In genomic region chr2:126413079-126413478, GRCh38 we compare ENCODE assay signal across 13 cellular contexts.
DNase-seq lines count a peak whose midpoint lies in the region; ATAC-seq and TF ChIP-seq lines count a peak whose summit lies in the region.
"Had no signal": no experiment of that assay in that cellular context is flagged by ENCODE, and none has a peak within 500 bp of the region (broad histone marks: within the 10 kb centered on the region; RNA-seq: fewer than 3 reads in every experiment).

No MANE protein-coding gene starts in this region.

- DNase-seq in MM.1S (peak; percentile 75), smooth muscle cell (lab: John Stamatoyannopoulos, UW; ENCODE audit: unreplicated experiment) (no peak), NCI-H128 (lab: John Stamatoyannopoulos, UW; ENCODE audit: unreplicated experiment) (no peak), COLO668 (lab: John Stamatoyannopoulos, UW; ENCODE audit: unreplicated experiment) (no peak)
- DNase-seq: adrenal gland, foreskin keratinocyte, naive B cell, testis had no signal

- peak overlapping the region; percentile 16; the same call in 1 of the 2 replicates for H3K4me2 ChIP-seq in BLaER1
- H3K4me2 ChIP-seq in MM.1S (ENCODE audit: low read depth, low read length), result peak overlapping the region; percentile 57
- no peak overlapping the region for H3K4me2 ChIP-seq in smooth muscle cell

- H2AFZ ChIP-seq in MM.1S (ENCODE audit: low read length) (no peak overlapping the region), smooth muscle cell (ENCODE audit: low read depth) (no peak overlapping the region)

- no peaks in the 10 kb centered on the region for H3K36me3 ChIP-seq in BLaER1
- H3K36me3 ChIP-seq in MM.1S (replicated peaks; ENCODE audit: insufficient read depth, low read length), result no peaks in the 10 kb centered on the region
- no peaks in the 10 kb centered on the region for H3K36me3 ChIP-seq in smooth muscle cell (ENCODE audit: low read depth)
- H3K36me3 ChIP-seq: adrenal gland, SJSA1 had no signal

- H3F3A ChIP-seq in MM.1S (ENCODE audit: insufficient read depth, low read length) (peaks cover 13% of the 10 kb centered on the region), smooth muscle cell (ENCODE audit: low read depth) (no peaks in the 10 kb centered on the region)

- H3K4me3 ChIP-seq in BLaER1 (no peak overlapping the region), MM.1S (ENCODE audit: low read length) (peak overlapping the region; percentile 7; the same call in 1 of the 2 replicates), smooth muscle cell (no peak overlapping the region)
- H3K4me3 ChIP-seq: adrenal gland, SJSA1, testis had no signal

- WGBS in smooth muscle cell (ENCODE audit: low lambda C conversion rate), result 81% methylated on average over 4 of the region's 4 CpGs

- H3K27ac ChIP-seq in BLaER1 (no peak overlapping the region), MM.1S (ENCODE audit: low read length) (no peak overlapping the region), smooth muscle cell (ENCODE audit: low read depth) (no peak overlapping the region)
- H3K27ac ChIP-seq: adrenal gland, foreskin keratinocyte, SJSA1, testis had no signal

- H3K27me3 ChIP-seq in BLaER1, result no peaks in the 10 kb centered on the region
- H3K27me3 ChIP-seq in MM.1S (replicated peaks; ENCODE audit: insufficient read depth, low read length), result no peaks in the 10 kb centered on the region
- no peaks in the 10 kb centered on the region for H3K27me3 ChIP-seq in smooth muscle cell (ENCODE audit: low read depth)
- H3K27me3 ChIP-seq: adrenal gland, foreskin keratinocyte, SJSA1, testis had no signal

- no peaks in the 10 kb centered on the region for H4K20me1 ChIP-seq in BLaER1
- H4K20me1 ChIP-seq in MM.1S (ENCODE audit: insufficient read depth, low read length), result no peaks in the 10 kb centered on the region
- H4K20me1 ChIP-seq in smooth muscle cell (ENCODE audit: low read depth), result no peaks in the 10 kb centered on the region

- TF ChIP-seq CTCF in MM.1S (IDR thresholded peaks at IDR 0.05; ENCODE audit: low read length) (no peak), smooth muscle cell (IDR thresholded peaks at IDR 0.05; ENCODE audit: borderline replicate concordance, insufficient read depth, poor library complexity, severe bottlenecking) (no peak)

- no peaks in the 10 kb centered on the region for H3K9me2 ChIP-seq in MM.1S (replicated peaks; ENCODE audit: insufficient read depth, low read length)

- ATAC-seq in GM18520 (IDR thresholded peaks at IDR 0.05; ENCODE audit: unreplicated experiment), result peak; percentile 85
- ATAC-seq in HG02610 (IDR thresholded peaks at IDR 0.05; ENCODE audit: unreplicated experiment), result peak; percentile 68
- no peak for ATAC-seq in GM18517 (IDR thresholded peaks at IDR 0.05; ENCODE audit: unreplicated experiment)
- ATAC-seq: foreskin keratinocyte had no signal

- H3K9ac ChIP-seq in BLaER1 (no peak overlapping the region), MM.1S (ENCODE audit: low read length) (no peak overlapping the region), smooth muscle cell (ENCODE audit: low read depth) (no peak overlapping the region)

- H3K79me2 ChIP-seq in MM.1S (ENCODE audit: low read length), result no peaks in the 10 kb centered on the region
- no peaks in the 10 kb centered on the region for H3K79me2 ChIP-seq in smooth muscle cell (ENCODE audit: low read depth)

- H3K4me1 ChIP-seq in BLaER1, result peaks cover 8% of the 10 kb centered on the region
- peaks cover 36% of the 10 kb centered on the region for H3K4me1 ChIP-seq in MM.1S (ENCODE audit: low read length)
- no peaks in the 10 kb centered on the region for H3K4me1 ChIP-seq in smooth muscle cell (ENCODE audit: low read depth)
- H3K4me1 ChIP-seq: adrenal gland, foreskin keratinocyte, SJSA1, testis had no signal

- peaks cover 6% of the 10 kb centered on the region for H3K9me3 ChIP-seq in BLaER1
- no peaks in the 10 kb centered on the region for H3K9me3 ChIP-seq in MM.1S (replicated peaks; ENCODE audit: insufficient read depth, low read length)
- H3K9me3 ChIP-seq in smooth muscle cell (replicated peaks; ENCODE audit: low read depth), result no peaks in the 10 kb centered on the region
- H3K9me3 ChIP-seq: SJSA1, testis had no signal
